Comparison of ENCODE assay signal across 29 cellular contexts in genomic region chr7:139427788-139428187, GRCh38. TPM values are rescaled to one million over a fixed set of nuclear protein-coding genes. Genes with fewer than 3 reads are reported as not detected.
DNase-seq lines count a peak whose midpoint lies in the region; ATAC-seq, FAIRE-seq and TF ChIP-seq lines count a peak whose summit lies in the region.
"Had no signal": no experiment of that assay in that cellular context is flagged by ENCODE, and none has a peak within 500 bp of the region (broad histone marks: within the 10 kb centered on the region; RNA-seq: fewer than 3 reads in every experiment).

No MANE protein-coding gene starts in this region.

- H3K4me1 Mint-ChIP-seq in progenitor cell of endocrine pancreas (ENCODE audit: low read depth), result peaks cover 19% of the 10 kb centered on the region
- peaks cover 2% of the 10 kb centered on the region for H3K4me1 Mint-ChIP-seq in activated T-helper 2 cell treated with anti-CD3 and anti-CD28 coated beads, Interferon-gamma antibody, Interleukin-2, Interleukin-4, amounts not matched to agents 10 μg/mL and 5 μg/mL and 100 μg/mL, durations not matched to agents 14 hours and 24 hours and 36 hours (ENCODE audit: low read depth)
- no peaks in the 10 kb centered on the region for H3K4me1 Mint-ChIP-seq in activated CD8-positive, alpha-beta T cell treated with anti-CD3 and anti-CD28 coated beads, Interleukin-2, amount 10 ng/mL, durations not matched to agents 7 days and 5 days (ENCODE audit: low read depth)

- POLR2A ChIA-PET in K562 (lab: Yijun Ruan, JAX), result interaction anchor here (0.7 to 1.7 kb wide), 7 partner anchors 11 to 718 kb away, joined by 3 to 5 read pairs (median 3); partner anchors contain the start of gene LUC7L2
- POLR2A ChIA-PET in activated CD8-positive, alpha-beta T cell treated with anti-CD3 and anti-CD28 coated beads, Interleukin-2, amount 10 ng/mL, durations not matched to agents 7 days and 5 days (lab: Charles Lee), result interaction anchor here (0.8 kb wide), 1 partner anchor 10 kb away, joined by 4 read pairs; no protein-coding TSS in a partner anchor

- peak overlapping the region; percentile 73 for H3K27ac Mint-ChIP-seq in progenitor cell of endocrine pancreas
- no peak overlapping the region for H3K27ac Mint-ChIP-seq in activated T-helper 2 cell treated with anti-CD3 and anti-CD28 coated beads, Interferon-gamma antibody, Interleukin-2, Interleukin-4, amounts not matched to agents 10 μg/mL and 5 μg/mL and 100 μg/mL, durations not matched to agents 14 hours and 24 hours and 36 hours
- H3K27ac Mint-ChIP-seq in activated CD8-positive, alpha-beta T cell treated with anti-CD3 and anti-CD28 coated beads, Interleukin-2, amount 10 ng/mL, durations not matched to agents 7 days and 5 days, result no peak overlapping the region
- H3K27ac Mint-ChIP-seq: HFFc6 had no signal

- H3K9me3 Mint-ChIP-seq in progenitor cell of endocrine pancreas (ENCODE audit: low read depth), result no peaks in the 10 kb centered on the region
- no peaks in the 10 kb centered on the region for H3K9me3 Mint-ChIP-seq in activated T-helper 2 cell treated with anti-CD3 and anti-CD28 coated beads, Interferon-gamma antibody, Interleukin-2, Interleukin-4, amounts not matched to agents 10 μg/mL and 5 μg/mL and 100 μg/mL, durations not matched to agents 14 hours and 24 hours and 36 hours
- H3K9me3 Mint-ChIP-seq in activated CD8-positive, alpha-beta T cell treated with anti-CD3 and anti-CD28 coated beads, Interleukin-2, amount 10 ng/mL, durations not matched to agents 7 days and 5 days (ENCODE audit: insufficient read depth), result no peaks in the 10 kb centered on the region
- H3K9me3 Mint-ChIP-seq: H9, HFFc6 had no signal

- H3K4me2 ChIP-seq in K562 (ENCODE audit: insufficient read depth, low read length), result no peak overlapping the region

- H3K4me3 ChIP-seq in K562 (no peak overlapping the region), esophagus squamous epithelium (no peak overlapping the region)
- H3K4me3 ChIP-seq: GM23248, MG63 had no signal

- intact Hi-C loops in K562 (cut with micrococcal nuclease), result loop anchor here (5.0 kb wide), 1 partner anchor 85 kb away; the partner anchor contains the start of gene FMC1
- intact Hi-C loops in esophagus squamous epithelium (cut with DNase I), result no loop called here
- intact Hi-C loops in activated T-helper 2 cell treated with anti-CD3 and anti-CD28 coated beads, Interferon-gamma antibody, Interleukin-2, Interleukin-4, amounts not matched to agents 10 μg/mL and 5 μg/mL and 100 μg/mL, durations not matched to agents 14 hours and 24 hours and 36 hours (cut with micrococcal nuclease), result no loop called here

- no peak overlapping the region for H3K4me3 Mint-ChIP-seq in progenitor cell of endocrine pancreas (ENCODE audit: low read depth)
- no peak overlapping the region for H3K4me3 Mint-ChIP-seq in activated T-helper 2 cell treated with anti-CD3 and anti-CD28 coated beads, Interferon-gamma antibody, Interleukin-2, Interleukin-4, amounts not matched to agents 10 μg/mL and 5 μg/mL and 100 μg/mL, durations not matched to agents 14 hours and 24 hours and 36 hours (ENCODE audit: low read depth)
- H3K4me3 Mint-ChIP-seq in activated CD8-positive, alpha-beta T cell treated with anti-CD3 and anti-CD28 coated beads, Interleukin-2, amount 10 ng/mL, durations not matched to agents 7 days and 5 days, result no peak overlapping the region
- H3K4me3 Mint-ChIP-seq: H9, HFFc6 had no signal

- peak; percentile 39 for DNase-seq in DMS79 treated with DMSO at 0.1 percent for 48 hours (lab: John Stamatoyannopoulos, UW)
- no peak for DNase-seq in DMS79 (lab: John Stamatoyannopoulos, UW)
- DNase-seq in K562 (ENCODE audit: extremely low read depth in 1 of 4, low spot score in 3 of 4), result no peak
- no peak for DNase-seq in esophagus squamous epithelium (lab: John Stamatoyannopoulos, UW)
- no peak for DNase-seq in progenitor cell of endocrine pancreas (ENCODE audit: low spot score, unreplicated experiment)
- no peak for DNase-seq in activated naive CD4-positive, alpha-beta T cell treated with anti-CD3 and anti-CD28 coated beads, Interleukin-2, amount 50 U/mL, for 16 hours
- DNase-seq in activated T-helper 2 cell treated with anti-CD3 and anti-CD28 coated beads, Interferon-gamma antibody, Interleukin-2, Interleukin-4, amounts not matched to agents 10 μg/mL and 5 μg/mL and 100 μg/mL, durations not matched to agents 14 hours and 24 hours and 36 hours (ENCODE audit: low spot score), result no peak
- no peak for DNase-seq in activated CD8-positive, alpha-beta T cell treated with anti-CD3 and anti-CD28 coated beads, Interleukin-2, amount 10 ng/mL, durations not matched to agents 7 days and 5 days
- DNase-seq: 8988T; ACHN; BE2C; Calu3; GM23248; H9; HFFc6; KG1; MG63; NCI-H1105 treated with DMSO at 0.1 percent for 48 hours; NCI-H1694; NCI-H2029 treated with DMSO at 0.1 percent for 48 hours; NCI-H446 treated with DMSO at 0.1 percent for 48 hours; NCI-H526; NCI-H82; NK-92 treated with Interleukin-12 subunit alpha and Interleukin-12 subunit beta, amount 100 ng/mL, for 24 hours; SHP77 had no signal

- BruUV-seq in K562 (replicated peaks; lab: Mats Ljungman, UMichigan), result no TSS peak

- no peak overlapping the region for H3K9ac ChIP-seq in K562 (ENCODE audit: insufficient read depth in 1 of 2, low read depth in 2 of 2, low read length in 2 of 2)
- H3K9ac ChIP-seq: GM23248 had no signal

- no peak overlapping the region for H2AFZ ChIP-seq in K562 (ENCODE audit: low read depth, low read length)
- H2AFZ ChIP-seq: GM23248 had no signal

- H3K27me3 Mint-ChIP-seq in progenitor cell of endocrine pancreas, result no peaks in the 10 kb centered on the region
- H3K27me3 Mint-ChIP-seq in activated T-helper 2 cell treated with anti-CD3 and anti-CD28 coated beads, Interferon-gamma antibody, Interleukin-2, Interleukin-4, amounts not matched to agents 10 μg/mL and 5 μg/mL and 100 μg/mL, durations not matched to agents 14 hours and 24 hours and 36 hours (ENCODE audit: low read depth), result no peaks in the 10 kb centered on the region
- H3K27me3 Mint-ChIP-seq in activated CD8-positive, alpha-beta T cell treated with anti-CD3 and anti-CD28 coated beads, Interleukin-2, amount 10 ng/mL, durations not matched to agents 7 days and 5 days (ENCODE audit: low read depth), result no peaks in the 10 kb centered on the region

- H3K9me3 ChIP-seq in K562 (replicated peaks; ENCODE audit: control insufficient read depth, insufficient read depth, low read depth, low read length) (no peaks in the 10 kb centered on the region), esophagus squamous epithelium (no peaks in the 10 kb centered on the region)
- H3K9me3 ChIP-seq: BE2C, MG63 had no signal

- WGBS in K562 (ENCODE audit: insufficient coverage, low coverage, missing lambda C conversion rate), result 90% methylated on average over 7 of the region's 7 CpGs
- 56 to 76% methylated on average over 7 of the region's 7 CpGs for WGBS in esophagus squamous epithelium, 2 donors

- TF ChIP-seq POLR2A in K562 (conservative IDR thresholded peaks at IDR 0.05) (no peak), esophagus squamous epithelium (IDR thresholded peaks at IDR 0.05) (no peak)

- peaks cover 45% of the 10 kb centered on the region; the same call in 2 of the 3 replicates for H3K36me3 ChIP-seq in K562 (ENCODE audit: control insufficient read depth, insufficient read depth, low read length)
- peaks cover 0 to 19% (median 0%) of the 10 kb centered on the region in 3 donors for H3K36me3 ChIP-seq in esophagus squamous epithelium

- H3K4me1 ChIP-seq in K562 (replicated peaks in 1 of 2; ENCODE audit: control insufficient read depth in 2 of 2, insufficient read depth in 2 of 2, low read length in 2 of 2) (no peaks in the 10 kb centered on the region; a peak in 1 of 5 replicates), esophagus squamous epithelium (peaks cover 6 to 70% (median 20%) of the 10 kb centered on the region in 3 donors)
- H3K4me1 ChIP-seq: BE2C had no signal

- no peak for TF ChIP-seq RAD21 in K562 (CRISPR knock-in tag; conservative IDR thresholded peaks at IDR 0.05 in 1 of 2, IDR thresholded peaks at IDR 0.05 in 1 of 2)

- TF ChIP-seq EP300 in K562 (IDR thresholded peaks at IDR 0.05; ENCODE audit: low read length), result no peak

- no peaks in the 10 kb centered on the region for H3K27me3 ChIP-seq in K562 (ENCODE audit: control insufficient read depth in 2 of 2, insufficient read depth in 2 of 2, low read length in 2 of 2)
- H3K27me3 ChIP-seq in esophagus squamous epithelium, result no peaks in the 10 kb centered on the region
- H3K27me3 ChIP-seq: BE2C, MG63 had no signal

- no peaks in the 10 kb centered on the region for H3K79me2 ChIP-seq in K562 (ENCODE audit: control insufficient read depth, insufficient read depth, low read length)

- peaks cover 10% of the 10 kb centered on the region for H3K36me3 Mint-ChIP-seq in progenitor cell of endocrine pancreas (ENCODE audit: insufficient read depth)
- peaks cover 21% of the 10 kb centered on the region for H3K36me3 Mint-ChIP-seq in activated T-helper 2 cell treated with anti-CD3 and anti-CD28 coated beads, Interferon-gamma antibody, Interleukin-2, Interleukin-4, amounts not matched to agents 10 μg/mL and 5 μg/mL and 100 μg/mL, durations not matched to agents 14 hours and 24 hours and 36 hours (ENCODE audit: low read depth)
- peaks cover 24% of the 10 kb centered on the region for H3K36me3 Mint-ChIP-seq in activated CD8-positive, alpha-beta T cell treated with anti-CD3 and anti-CD28 coated beads, Interleukin-2, amount 10 ng/mL, durations not matched to agents 7 days and 5 days (ENCODE audit: low read depth)

- TF ChIP-seq CTCF in K562 (IDR thresholded peaks at IDR 0.05 in 2 of 3, conservative IDR thresholded peaks at IDR 0.05 in 1 of 3; ENCODE audit: insufficient read depth in 2 of 3, low read depth in 1 of 3, low read length in 3 of 3), result no peak
- no peak for TF ChIP-seq CTCF in esophagus squamous epithelium (IDR thresholded peaks at IDR 0.05)
- TF ChIP-seq CTCF in progenitor cell of endocrine pancreas (IDR thresholded peaks at IDR 0.05; ENCODE audit: unreplicated experiment), result no peak

- no peak for FAIRE-seq in K562 (lab: Jason Lieb, UNC)
- FAIRE-seq: G401.6, HepG2 had no signal

- no peaks in the 10 kb centered on the region for H3K9me1 ChIP-seq in K562 (ENCODE audit: control insufficient read depth, insufficient read depth, low read length)

- in situ Hi-C loops in K562 (cut with MboI), result no loop called here

- ATAC-seq in K562, result no peak
- ATAC-seq in activated CD8-positive, alpha-beta T cell treated with anti-CD3 and anti-CD28 coated beads, Interleukin-2, amount 10 ng/mL, durations not matched to agents 7 days and 5 days, result no peak

- H3K27ac ChIP-seq in K562 (ENCODE audit: extremely low read depth, low read depth, low read length) (no peak overlapping the region), esophagus squamous epithelium (peak overlapping the region in 3 of 4 donors; percentile 1 to 83 (median 45))
- H3K27ac ChIP-seq: GM23248, RWPE1 had no signal

- CTCF ChIA-PET in K562 (lab: Yijun Ruan, JAX; ENCODE audit: low intra/inter-chr PET ratio), result no interaction called here
- CTCF ChIA-PET in activated CD8-positive, alpha-beta T cell treated with anti-CD3 and anti-CD28 coated beads, Interleukin-2, amount 10 ng/mL, durations not matched to agents 7 days and 5 days (lab: Charles Lee), result no interaction called here

- H4K20me1 ChIP-seq in K562 (replicated peaks; ENCODE audit: control insufficient read depth, insufficient read depth, low read length), result no peaks in the 10 kb centered on the region

RNA-seq across cellular contexts. Expression of gene KLRG2, which starts 55.7 kb away (rescaled TPM):
- total RNA-seq in K562 (2011; cell fraction: chromatin; rRNA removed; ENCODE audit: low replicate concordance), result not detected in 2 replicates
- total RNA-seq in K562 (2011; cell fraction: nucleolus; rRNA removed), result not detected in 2 replicates
- not detected in 2 replicates for total RNA-seq in K562 (2011; cell fraction: nucleoplasm; rRNA removed)
- not detected in 2 replicates for total RNA-seq in K562 (2014; rRNA removed)
- not detected in 2 replicates for total RNA-seq in K562 (2014; rRNA removed; fragmentation: Illumina TruSeq; extraction: Trizol)
- not detected in 2 replicates for total RNA-seq in K562 (2015; rRNA removed; fragmentation: Illumina TruSeq; extraction: Trizol)
- total RNA-seq in K562 (2021), result not detected in 2 replicates
- polyA plus RNA-seq in K562 (2011; rRNA removed), result not detected in 2 replicates
- polyA plus RNA-seq in K562 (2011; cell fraction: cytosol; rRNA removed), result not detected in 2 replicates
- polyA plus RNA-seq in K562 (2011; cell fraction: nucleus; rRNA removed), result not detected in 2 replicates
- polyA plus RNA-seq in K562 (2012), result 0.04 TPM in 1 of 2 replicates, not detected in the other
- polyA plus RNA-seq in K562 (2014; fragmentation: Illumina TruSeq; extraction: Trizol), result not detected in 2 replicates
- polyA plus RNA-seq in K562 (2014; fragmentation: Nextera tagmentation; extraction: Ambion mirVana), result not detected
- not detected in 2 replicates for polyA plus RNA-seq in K562 (2014; rRNA removed)
- polyA minus RNA-seq in K562 (2011; rRNA and poly(A)+ RNA removed), result not detected in 2 replicates
- polyA minus RNA-seq in K562 (2011; cell fraction: cytosol; rRNA and poly(A)+ RNA removed), result not detected in 2 replicates
- not detected in 2 replicates for polyA minus RNA-seq in K562 (2011; cell fraction: nucleus; rRNA and poly(A)+ RNA removed)
- total RNA-seq in esophagus squamous epithelium, result 10 to 100 TPM in 2 of 4 donors, 1 to 10 TPM in 2; 6.2 to 21.8 (median 9.7) TPM
- 0.29 and 0.36 TPM in 2 replicates for total RNA-seq in progenitor cell of endocrine pancreas
- 0.18 and 0.21 TPM in 2 replicates for total RNA-seq in activated T-helper 2 cell treated with anti-CD3 and anti-CD28 coated beads, Interferon-gamma antibody, Interleukin-2, Interleukin-4, amounts not matched to agents 10 μg/mL and 5 μg/mL and 100 μg/mL, durations not matched to agents 14 hours and 24 hours and 36 hours
- not detected for total RNA-seq in activated CD8-positive, alpha-beta T cell treated with anti-CD3 and anti-CD28 coated beads, Interleukin-2, amount 10 ng/mL, durations not matched to agents 7 days and 5 days
- total RNA-seq: HepG2, HFFc6, HT1080 had no signal
- polyA plus RNA-seq: GM23248, HepG2 had no signal
